In genomic region chr13:35283856-35284255, GRCh38 we compare ENCODE assay signal across 17 cellular contexts.
DNase-seq lines count a peak whose midpoint lies in the region; ATAC-seq, FAIRE-seq and TF ChIP-seq lines count a peak whose summit lies in the region.
"Had no signal": no experiment of that assay in that cellular context is flagged by ENCODE, and none has a peak within 500 bp of the region (broad histone marks: within the 10 kb centered on the region; RNA-seq: fewer than 3 reads in every experiment).

No MANE protein-coding gene starts in this region.

- intact Hi-C loops in endothelial cell of umbilical vein (cut with micrococcal nuclease) = no loop called here
- intact Hi-C loops in CD8-positive, alpha-beta T cell (cut with DNase I, micrococcal nuclease) = no loop called here

- H3K4me3 ChIP-seq in BE2C (ENCODE audit: low read depth, low read length) = no peak overlapping the region
- no peak overlapping the region for H3K4me3 ChIP-seq in endothelial cell of umbilical vein (replicated peaks in 1 of 3; ENCODE audit: insufficient read depth in 1 of 3, low read depth in 1 of 3, low read length in 3 of 3)
- no peak overlapping the region for H3K4me3 ChIP-seq in CD8-positive, alpha-beta T cell (ENCODE audit: low read depth, low read length)

- BruUV-seq in endothelial cell of umbilical vein (replicated peaks; lab: Mats Ljungman, UMichigan) = no TSS peak

- POLR2A ChIA-PET in endothelial cell of umbilical vein (lab: Charles Lee) = no interaction called here
- POLR2A ChIA-PET in CD8-positive, alpha-beta T cell (lab: Charles Lee) = no interaction called here
- POLR2A ChIA-PET in naive thymus-derived CD8-positive, alpha-beta T cell (lab: Charles Lee) = no interaction called here

- CTCF ChIA-PET in endothelial cell of umbilical vein (lab: Charles Lee) = interaction anchor here (0.7 kb wide), 1 partner anchor 793 kb away, joined by 3 read pairs; no protein-coding TSS in a partner anchor
- CTCF ChIA-PET in CD8-positive, alpha-beta T cell (lab: Charles Lee) = no interaction called here

- no peaks in the 10 kb centered on the region for H4K20me1 ChIP-seq in endothelial cell of umbilical vein (replicated peaks; ENCODE audit: control insufficient read depth, extremely low read depth, insufficient read depth, low read length)

- H3K9me3 ChIP-seq in BE2C (no peaks in the 10 kb centered on the region), endothelial cell of umbilical vein (replicated peaks; ENCODE audit: control insufficient read depth, insufficient read depth, low read length) (no peaks in the 10 kb centered on the region)
- H3K9me3 ChIP-seq in CD8-positive, alpha-beta T cell (ENCODE audit: low read length) = no peaks in the 10 kb centered on the region

- no peaks in the 10 kb centered on the region for H3K79me2 ChIP-seq in endothelial cell of umbilical vein (ENCODE audit: control insufficient read depth, insufficient read depth, low read length)

- no peaks in the 10 kb centered on the region for H3K9me3 Mint-ChIP-seq in CD8-positive, alpha-beta T cell
- H3K9me3 Mint-ChIP-seq in type B pancreatic cell = no peaks in the 10 kb centered on the region
- H3K9me3 Mint-ChIP-seq in naive thymus-derived CD8-positive, alpha-beta T cell = no peaks in the 10 kb centered on the region
- H3K9me3 Mint-ChIP-seq: stimulated activated naive B cell treated with anti-CD40 and anti-IgM and Interleukin-4, amounts not matched to agents 10 μg/mL and 1 μg/mL and 100 μg/mL, for 72 hours had no signal

- no peak overlapping the region for H2AFZ ChIP-seq in endothelial cell of umbilical vein (ENCODE audit: low read depth, low read length)

- H3K4me3 Mint-ChIP-seq in CD8-positive, alpha-beta T cell = no peak overlapping the region
- H3K4me3 Mint-ChIP-seq in type B pancreatic cell = no peak overlapping the region
- H3K4me3 Mint-ChIP-seq in naive thymus-derived CD8-positive, alpha-beta T cell = no peak overlapping the region
- H3K4me3 Mint-ChIP-seq: immature natural killer cell; stimulated activated naive B cell treated with anti-CD40 and anti-IgM and Interleukin-4, amounts not matched to agents 10 μg/mL and 1 μg/mL and 100 μg/mL, for 72 hours; T-helper 17 cell had no signal

- H3K27ac ChIP-seq in endothelial cell of umbilical vein (ENCODE audit: insufficient read depth, low read depth, low read length) = no peak overlapping the region
- H3K27ac ChIP-seq in CD8-positive, alpha-beta T cell (ENCODE audit: low read depth, low read length) = no peak overlapping the region

- no peaks in the 10 kb centered on the region for H3K36me3 Mint-ChIP-seq in CD8-positive, alpha-beta T cell
- H3K36me3 Mint-ChIP-seq in type B pancreatic cell = no peaks in the 10 kb centered on the region
- no peaks in the 10 kb centered on the region for H3K36me3 Mint-ChIP-seq in naive thymus-derived CD8-positive, alpha-beta T cell
- H3K36me3 Mint-ChIP-seq: immature natural killer cell; stimulated activated naive B cell treated with anti-CD40 and anti-IgM and Interleukin-4, amounts not matched to agents 10 μg/mL and 1 μg/mL and 100 μg/mL, for 72 hours had no signal

- no peaks in the 10 kb centered on the region for H3K9me1 ChIP-seq in endothelial cell of umbilical vein (replicated peaks; ENCODE audit: control insufficient read depth, extremely low read depth, insufficient read depth, low read length)

- no peaks in the 10 kb centered on the region for H3K36me3 ChIP-seq in BE2C
- no peaks in the 10 kb centered on the region for H3K36me3 ChIP-seq in endothelial cell of umbilical vein (ENCODE audit: control insufficient read depth in 2 of 2, extremely low read depth in 1 of 2, insufficient read depth in 2 of 2, low read length in 2 of 2)
- H3K36me3 ChIP-seq in CD8-positive, alpha-beta T cell (ENCODE audit: insufficient read depth, low read length) = no peaks in the 10 kb centered on the region

- no peak for TF ChIP-seq CTCF in BE2C (IDR thresholded peaks at IDR 0.05; ENCODE audit: low read depth, low read length)
- TF ChIP-seq CTCF in endothelial cell of umbilical vein (IDR thresholded peaks at IDR 0.05; ENCODE audit: extremely low read depth in 1 of 2, insufficient read depth in 1 of 2, low read depth in 1 of 2, low read length in 2 of 2) = no peak
- no peak for TF ChIP-seq CTCF in CD8-positive, alpha-beta T cell (IDR thresholded peaks at IDR 0.05)
- TF ChIP-seq CTCF in type B pancreatic cell (conservative IDR thresholded peaks at IDR 0.05) = no peak

- H3K27me3 ChIP-seq in BE2C (no peaks in the 10 kb centered on the region), endothelial cell of umbilical vein (ENCODE audit: control insufficient read depth in 2 of 2, insufficient read depth in 2 of 2, low read length in 2 of 2) (no peaks in the 10 kb centered on the region)
- H3K27me3 ChIP-seq in CD8-positive, alpha-beta T cell (ENCODE audit: insufficient read depth, low read length) = no peaks in the 10 kb centered on the region

- dilution Hi-C loops in endothelial cell of umbilical vein (cut with MboI; ENCODE audit: extremely low pct_ligation_motif_present, low sequenced_read_pairs) = no loop called here

- peaks cover 20% of the 10 kb centered on the region for H3K4me1 ChIP-seq in BE2C
- H3K4me1 ChIP-seq in endothelial cell of umbilical vein (ENCODE audit: control insufficient read depth, extremely low read depth, insufficient read depth, low read length) = peaks cover 5% of the 10 kb centered on the region
- H3K4me1 ChIP-seq in CD8-positive, alpha-beta T cell (ENCODE audit: insufficient read depth, low read length) = no peaks in the 10 kb centered on the region

- H3K27ac Mint-ChIP-seq in CD8-positive, alpha-beta T cell = no peak overlapping the region
- H3K27ac Mint-ChIP-seq in type B pancreatic cell = no peak overlapping the region
- no peak overlapping the region for H3K27ac Mint-ChIP-seq in naive thymus-derived CD8-positive, alpha-beta T cell
- H3K27ac Mint-ChIP-seq: immature natural killer cell; progenitor cell of endocrine pancreas; stimulated activated naive B cell treated with anti-CD40 and anti-IgM and Interleukin-4, amounts not matched to agents 10 μg/mL and 1 μg/mL and 100 μg/mL, for 72 hours; T-helper 17 cell had no signal

- TF ChIP-seq POLR2A in endothelial cell of umbilical vein (IDR thresholded peaks at IDR 0.05; ENCODE audit: low read depth, low read length) = no peak

- no peak overlapping the region for H3K9ac ChIP-seq in endothelial cell of umbilical vein (replicated peaks; ENCODE audit: extremely low read depth, insufficient read depth, low read length)

- no peaks in the 10 kb centered on the region for H3K4me1 Mint-ChIP-seq in CD8-positive, alpha-beta T cell (ENCODE audit: low read depth)
- H3K4me1 Mint-ChIP-seq in type B pancreatic cell (ENCODE audit: unreplicated experiment) = peaks cover 11% of the 10 kb centered on the region
- H3K4me1 Mint-ChIP-seq in naive thymus-derived CD8-positive, alpha-beta T cell = peaks cover 0 to 6% (median 0%) of the 10 kb centered on the region in 4 donors
- H3K4me1 Mint-ChIP-seq: immature natural killer cell; stimulated activated naive B cell treated with anti-CD40 and anti-IgM and Interleukin-4, amounts not matched to agents 10 μg/mL and 1 μg/mL and 100 μg/mL, for 72 hours; T-helper 17 cell had no signal

- peak; percentile 11 for DNase-seq in BE2C
- DNase-seq in NCI-H345 (lab: John Stamatoyannopoulos, UW) = peak; percentile 71
- DNase-seq in endothelial cell of umbilical vein (ENCODE audit: low read depth, low spot score) = peak; percentile 13
- DNase-seq in CD8-positive, alpha-beta T cell = no peak
- no peak for DNase-seq in type B pancreatic cell (ENCODE audit: extremely low spot score, unreplicated experiment)
- no peak for DNase-seq in naive thymus-derived CD8-positive, alpha-beta T cell
- DNase-seq: activated CD4-positive, alpha-beta T cell treated with anti-CD3 and anti-CD28 coated beads, Interleukin-2, amount 50 U/mL, for 48 hours; activated naive CD4-positive, alpha-beta T cell; cerebellar nuclear complex; GDM1; immature natural killer cell; OCI-M1; stimulated activated naive B cell treated with anti-CD40 and anti-IgM and Interleukin-4, amounts not matched to agents 10 μg/mL and 1 μg/mL and 100 μg/mL, for 72 hours; T-helper 17 cell had no signal

- H3K27me3 Mint-ChIP-seq in CD8-positive, alpha-beta T cell (ENCODE audit: low read depth) = no peaks in the 10 kb centered on the region
- H3K27me3 Mint-ChIP-seq in type B pancreatic cell = no peaks in the 10 kb centered on the region
- no peaks in the 10 kb centered on the region for H3K27me3 Mint-ChIP-seq in naive thymus-derived CD8-positive, alpha-beta T cell
- H3K27me3 Mint-ChIP-seq: progenitor cell of endocrine pancreas; stimulated activated naive B cell treated with anti-CD40 and anti-IgM and Interleukin-4, amounts not matched to agents 10 μg/mL and 1 μg/mL and 100 μg/mL, for 72 hours; T-helper 17 cell had no signal

- peak; percentile 53 for ATAC-seq in GM21447 (IDR thresholded peaks at IDR 0.05; ENCODE audit: unreplicated experiment)
- ATAC-seq in CD8-positive, alpha-beta T cell = no peak
- no peak for ATAC-seq in GM21526 (IDR thresholded peaks at IDR 0.05; ENCODE audit: low FRiP score, unreplicated experiment)
- ATAC-seq in naive thymus-derived CD8-positive, alpha-beta T cell = no peak
- ATAC-seq: stimulated activated naive B cell treated with anti-CD40 and anti-IgM and Interleukin-4, amounts not matched to agents 10 μg/mL and 1 μg/mL and 100 μg/mL, for 72 hours; T-helper 17 cell had no signal

- H3K4me2 ChIP-seq in endothelial cell of umbilical vein (ENCODE audit: insufficient read depth, low read length) = no peak overlapping the region

- no peak for FAIRE-seq in endothelial cell of umbilical vein (lab: Jason Lieb, UNC)

TF ChIP-seq in endothelial cell of umbilical vein, 7 proteins besides CTCF, POLR2A, EP300 and RAD21:
- TF ChIP-seq MAX (IDR thresholded peaks at IDR 0.05; ENCODE audit: insufficient read depth, insufficient read length) (no peak), FOS (IDR thresholded peaks at IDR 0.05; ENCODE audit: borderline replicate concordance, insufficient read depth, low read length) (no peak), POLR2AphosphoS5 (IDR thresholded peaks at IDR 0.05; ENCODE audit: insufficient read depth, low read depth, low read length) (no peak), JUN (IDR thresholded peaks at IDR 0.05; ENCODE audit: borderline replicate concordance, insufficient read depth, insufficient read length, low read depth) (no peak), MYC (IDR thresholded peaks at IDR 0.05; ENCODE audit: low read depth, low read length) (no peak), GATA2 (IDR thresholded peaks at IDR 0.05; ENCODE audit: insufficient read depth, insufficient read length, low read depth, low read length) (no peak), EZH2 (IDR thresholded peaks at IDR 0.05; ENCODE audit: borderline replicate concordance, low read depth, low read length, severe bottlenecking) (no peak)

Comparison
In these comparisons a context has a peak if more than half of its experiments do, and no peak if none do; other contexts are left out.
1. DNase-seq: peak in BE2C (single experiment), NCI-H345 (single experiment) and endothelial cell of umbilical vein (single experiment); none in CD8-positive, alpha-beta T cell (0 of 7), type B pancreatic cell (single experiment) and naive thymus-derived CD8-positive, alpha-beta T cell (0 of 10).